Comparison of ENCODE assay signal across 26 cellular contexts in the genomic region with DNA sequence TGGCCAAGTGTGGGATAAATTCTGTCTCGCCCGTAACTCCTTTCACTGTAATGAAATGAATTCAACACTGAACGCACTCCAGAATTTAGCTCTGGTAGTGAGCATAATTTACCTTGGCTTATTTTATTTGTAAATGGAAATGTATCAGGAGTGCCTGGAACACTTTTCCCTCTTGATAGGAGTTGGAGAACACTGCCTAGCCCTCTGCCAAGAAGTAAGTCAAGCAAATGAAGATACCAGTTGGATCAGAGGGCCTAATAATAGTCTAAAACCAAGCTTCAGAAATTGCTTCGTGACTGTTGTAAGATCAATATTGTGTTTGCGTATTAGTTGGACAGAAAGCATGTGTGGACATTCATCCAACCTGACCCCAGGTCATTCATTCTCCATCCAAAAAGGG.
"Had no signal": no experiment of that assay in that cellular context is flagged by ENCODE, and none has a peak within 500 bp of the region (broad histone marks: within the 10 kb centered on the region; RNA-seq: fewer than 3 reads in every experiment).

No MANE protein-coding gene starts in this region.

- H3K36me3 ChIP-seq: ovary, vagina had no signal

- H3K27me3 ChIP-seq: esophagus muscularis mucosa, foreskin keratinocyte, gastroesophageal sphincter, ovary, right lobe of liver, thyroid gland, vagina had no signal

- H3K27ac ChIP-seq: coronary artery, esophagus muscularis mucosa, foreskin keratinocyte, gastroesophageal sphincter, ovary, psoas muscle, right lobe of liver, thyroid gland, vagina had no signal

- DNase-seq: dermis blood vessel endothelial cell; effector memory CD4-positive, alpha-beta T cell; foreskin keratinocyte; hypothalamus; immature natural killer cell; islet precursor cell; kidney glomerular epithelial cell; naive thymus-derived CD8-positive, alpha-beta T cell; occipital lobe; ovary; posterior cingulate gyrus; psoas muscle; right lobe of liver; stimulated activated CD4-positive, alpha-beta T cell treated with anti-CD3 and anti-CD28 coated beads, Interleukin-12 subunit alpha, Interleukin-12 subunit beta, amount 100 ng/mL, for 4 hours; stimulated activated CD4-positive, alpha-beta T cell treated with anti-CD3 and anti-CD28 coated beads, Interleukin-1b, Interleukin-23, amount 100 ng/mL, for 48 hours; stimulated activated CD4-positive, alpha-beta T cell treated with anti-CD3 and anti-CD28 coated beads, Interleukin-4, amount 100 ng/mL, for 1 hour; stimulated activated CD8-positive, alpha-beta memory T cell treated with anti-CD3 and anti-CD28 coated beads, Interleukin-4, amount 100 ng/mL, for 48 hours; stimulated activated naive CD4-positive, alpha-beta T cell; stimulated activated naive CD8-positive, alpha-beta T cell treated with anti-CD3 and anti-CD28 coated beads, Interleukin-15, amount 100 ng/mL, for 72 hours; thyroid gland; trophoblast cell had no signal

- H3K4me3 ChIP-seq: coronary artery, esophagus muscularis mucosa, gastroesophageal sphincter, ovary, psoas muscle, right lobe of liver, smooth muscle cell, thyroid gland, vagina had no signal

- ATAC-seq: foreskin keratinocyte; gastroesophageal sphincter; naive thymus-derived CD8-positive, alpha-beta T cell; psoas muscle; right lobe of liver; stimulated activated naive CD8-positive, alpha-beta T cell treated with anti-CD3 and anti-CD28 coated beads, Interleukin-15, amount 100 ng/mL, for 72 hours had no signal

- H3K9me3 ChIP-seq: esophagus muscularis mucosa, gastroesophageal sphincter, ovary, psoas muscle, right lobe of liver, thyroid gland, vagina had no signal

- H3K4me1 ChIP-seq: esophagus muscularis mucosa, foreskin keratinocyte, gastroesophageal sphincter, psoas muscle, right lobe of liver, thyroid gland, vagina had no signal
